ENCODE assay signal across 16 cellular contexts in the genomic region with DNA sequence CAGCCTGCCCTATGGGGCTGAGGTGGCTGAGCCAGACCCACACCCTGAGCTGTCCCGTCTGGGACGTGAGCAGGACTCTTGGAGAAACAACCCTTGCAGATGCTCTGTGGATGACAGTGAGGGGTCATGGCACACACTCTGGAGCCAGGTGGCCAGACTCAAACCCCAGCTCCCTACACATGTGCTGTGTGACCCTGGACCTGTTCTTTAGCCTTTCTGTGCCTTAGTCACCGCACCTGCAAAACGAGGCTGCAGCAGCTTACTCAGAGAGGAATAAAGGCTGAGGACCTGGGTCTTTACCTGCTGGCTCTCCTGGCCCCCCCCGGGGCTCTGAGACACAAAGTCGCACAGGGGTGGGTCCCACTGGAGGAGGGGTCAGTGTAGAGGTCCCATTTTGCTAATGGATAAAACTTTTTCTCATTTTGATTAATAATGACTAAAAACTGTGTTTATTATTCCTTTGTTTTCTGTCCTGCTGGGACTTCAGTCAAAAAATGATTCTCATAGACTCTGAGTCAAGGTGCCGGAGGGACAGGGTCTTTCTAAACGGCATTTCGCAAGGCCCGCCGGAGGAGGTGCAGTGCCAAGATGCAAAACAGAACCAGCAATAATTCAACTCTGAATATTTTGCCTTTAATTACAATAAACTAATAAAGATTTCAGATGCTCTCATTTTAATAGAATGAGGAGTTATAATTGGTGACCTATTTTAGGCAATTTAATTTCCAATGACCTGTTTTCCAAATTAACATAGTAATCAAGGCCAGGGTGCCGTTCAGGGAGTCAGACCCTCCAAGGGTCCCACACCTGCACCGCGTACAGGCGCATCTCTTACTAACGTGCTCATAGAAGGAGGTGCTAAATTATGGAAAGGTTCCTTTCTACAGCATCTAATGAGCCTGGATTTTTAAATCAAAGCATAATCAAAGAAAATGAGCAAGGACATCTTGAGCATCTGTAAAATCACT.
DNase-seq lines count a peak whose midpoint lies in the region; ATAC-seq, FAIRE-seq and TF ChIP-seq lines count a peak whose summit lies in the region.
"Had no signal": no experiment of that assay in that cellular context is flagged by ENCODE, and none has a peak within 500 bp of the region (broad histone marks: within the 10 kb centered on the region; RNA-seq: fewer than 3 reads in every experiment).

No MANE protein-coding gene starts in this region.

- H3K27me3 ChIP-seq in BE2C, result peaks cover 75% of the 10 kb centered on the region

- no peak overlapping the region for H3K9ac ChIP-seq in kidney (ENCODE audit: low read length in 2 of 2)
- H3K9ac ChIP-seq: GM23248 had no signal

- no peaks in the 10 kb centered on the region for H3K36me3 ChIP-seq in BE2C
- H3K36me3 ChIP-seq in kidney (ENCODE audit: control insufficient read depth in 1 of 2, insufficient read depth in 2 of 2, low read length in 2 of 2), result no peaks in the 10 kb centered on the region

- no peak overlapping the region for H3K4me3 Mint-ChIP-seq in CD14-positive monocyte
- H3K4me3 Mint-ChIP-seq in stimulated activated effector memory CD8-positive, alpha-beta T cell treated with anti-CD3 and anti-CD28 coated beads, Interleukin-12 subunit alpha, Interleukin-12 subunit beta, amount 100 ng/mL, for 72 hours, result no peak overlapping the region
- H3K4me3 Mint-ChIP-seq in natural killer cell treated with Interleukin-12 subunit alpha and Interleukin-12 subunit beta and Interleukin-15 and Interleukin-18, amount 100 ng/mL, for 72 hours, result no peak overlapping the region
- H3K4me3 Mint-ChIP-seq: CD4-positive, alpha-beta memory T cell had no signal

- no peak for FAIRE-seq in kidney (lab: Jason Lieb, UNC)
- FAIRE-seq: A204.1, GM12878, GM18507, H54 had no signal

- H3K9me3 Mint-ChIP-seq in CD14-positive monocyte, result peaks cover 0 to 4% (median under 1%) of the 10 kb centered on the region in 7 donors
- H3K9me3 Mint-ChIP-seq in stimulated activated effector memory CD8-positive, alpha-beta T cell treated with anti-CD3 and anti-CD28 coated beads, Interleukin-12 subunit alpha, Interleukin-12 subunit beta, amount 100 ng/mL, for 72 hours, result peaks cover under 1% of the 10 kb centered on the region
- no peaks in the 10 kb centered on the region for H3K9me3 Mint-ChIP-seq in natural killer cell treated with Interleukin-12 subunit alpha and Interleukin-12 subunit beta and Interleukin-15 and Interleukin-18, amount 100 ng/mL, for 72 hours

- peak; percentile 0 for DNase-seq in BE2C
- peak; percentile 4 for DNase-seq in CD14-positive monocyte (ENCODE audit: low spot score)
- DNase-seq in kidney, result peak; percentile 29
- DNase-seq in posterior vena cava (ENCODE audit: low spot score), result peak; percentile 62
- DNase-seq in stimulated activated effector memory CD8-positive, alpha-beta T cell treated with anti-CD3 and anti-CD28 coated beads, Interleukin-12 subunit alpha, Interleukin-12 subunit beta, amount 100 ng/mL, for 72 hours (ENCODE audit: low spot score in 2 of 2), result no peak
- no peak for DNase-seq in NCI-H128 (lab: John Stamatoyannopoulos, UW; ENCODE audit: unreplicated experiment)
- no peak for DNase-seq in natural killer cell treated with Interleukin-12 subunit alpha and Interleukin-12 subunit beta and Interleukin-15 and Interleukin-18, amount 100 ng/mL, for 72 hours (ENCODE audit: low spot score)
- DNase-seq: CD4-positive, alpha-beta memory T cell; DMS79; GM23248 had no signal

- H3K27ac Mint-ChIP-seq in CD14-positive monocyte, result peak overlapping the region in 1 of 7 donors; percentile 20
- no peak overlapping the region for H3K27ac Mint-ChIP-seq in stimulated activated effector memory CD8-positive, alpha-beta T cell treated with anti-CD3 and anti-CD28 coated beads, Interleukin-12 subunit alpha, Interleukin-12 subunit beta, amount 100 ng/mL, for 72 hours
- H3K27ac Mint-ChIP-seq in natural killer cell treated with Interleukin-12 subunit alpha and Interleukin-12 subunit beta and Interleukin-15 and Interleukin-18, amount 100 ng/mL, for 72 hours, result no peak overlapping the region
- H3K27ac Mint-ChIP-seq: CD4-positive, alpha-beta memory T cell had no signal

- intact Hi-C loops in CD14-positive monocyte (cut with micrococcal nuclease), result no loop called here
- intact Hi-C loops in kidney (cut with DNase I), result no loop called here
- intact Hi-C loops in posterior vena cava (cut with DNase I), result no loop called here

- ATAC-seq in stimulated activated effector memory CD8-positive, alpha-beta T cell treated with anti-CD3 and anti-CD28 coated beads, Interleukin-12 subunit alpha, Interleukin-12 subunit beta, amount 100 ng/mL, for 72 hours, result no peak
- no peak for ATAC-seq in natural killer cell treated with Interleukin-12 subunit alpha and Interleukin-12 subunit beta and Interleukin-15 and Interleukin-18, amount 100 ng/mL, for 72 hours
- ATAC-seq: GM12878, HCT116 had no signal

- H3K27me3 Mint-ChIP-seq in CD14-positive monocyte (ENCODE audit: low read depth in 3 of 3), result peaks cover 2 to 19% (median 12%) of the 10 kb centered on the region in 3 donors
- H3K27me3 Mint-ChIP-seq in natural killer cell treated with Interleukin-12 subunit alpha and Interleukin-12 subunit beta and Interleukin-15 and Interleukin-18, amount 100 ng/mL, for 72 hours, result peaks cover 9 to 15% of the 10 kb centered on the region in 2 donors

- H3K9me3 ChIP-seq in BE2C (0 out of 2 replicates have a peak, but pooled peaks cover 3% of the 10 kb centered on the region), kidney (ENCODE audit: control insufficient read depth in 1 of 2, low read length in 2 of 2) (no peaks in the 10 kb centered on the region)

- no peak overlapping the region for H3K4me3 ChIP-seq in BE2C (ENCODE audit: low read depth, low read length)
- no peak overlapping the region for H3K4me3 ChIP-seq in kidney (ENCODE audit: low read length in 2 of 2)
- H3K4me3 ChIP-seq: GM12878, GM23248 had no signal

- no peaks in the 10 kb centered on the region for H3K4me1 Mint-ChIP-seq in CD14-positive monocyte
- H3K4me1 Mint-ChIP-seq in stimulated activated effector memory CD8-positive, alpha-beta T cell treated with anti-CD3 and anti-CD28 coated beads, Interleukin-12 subunit alpha, Interleukin-12 subunit beta, amount 100 ng/mL, for 72 hours, result no peaks in the 10 kb centered on the region
- no peaks in the 10 kb centered on the region for H3K4me1 Mint-ChIP-seq in natural killer cell treated with Interleukin-12 subunit alpha and Interleukin-12 subunit beta and Interleukin-15 and Interleukin-18, amount 100 ng/mL, for 72 hours (ENCODE audit: low read depth in 2 of 2)
- H3K4me1 Mint-ChIP-seq: CD4-positive, alpha-beta memory T cell had no signal

- H3K27ac ChIP-seq in kidney (ENCODE audit: low read depth in 2 of 2, low read length in 2 of 2), result no peak overlapping the region
- H3K27ac ChIP-seq: GM23248, HL-60 had no signal

- no peaks in the 10 kb centered on the region for H3K36me3 Mint-ChIP-seq in CD14-positive monocyte
- H3K36me3 Mint-ChIP-seq in stimulated activated effector memory CD8-positive, alpha-beta T cell treated with anti-CD3 and anti-CD28 coated beads, Interleukin-12 subunit alpha, Interleukin-12 subunit beta, amount 100 ng/mL, for 72 hours, result no peaks in the 10 kb centered on the region
- peaks cover under 1% of the 10 kb centered on the region for H3K36me3 Mint-ChIP-seq in natural killer cell treated with Interleukin-12 subunit alpha and Interleukin-12 subunit beta and Interleukin-15 and Interleukin-18, amount 100 ng/mL, for 72 hours
- H3K36me3 Mint-ChIP-seq: CD4-positive, alpha-beta memory T cell had no signal

- H3K4me1 ChIP-seq in BE2C (no peaks in the 10 kb centered on the region), kidney (ENCODE audit: control insufficient read depth in 1 of 2, insufficient read depth in 1 of 2, low read depth in 1 of 2, low read length in 2 of 2) (no peaks in the 10 kb centered on the region)

- TF ChIP-seq CTCF in BE2C (IDR thresholded peaks at IDR 0.05; ENCODE audit: low read depth, low read length) (no peak), CD14-positive monocyte (IDR thresholded peaks at IDR 0.05) (no peak), kidney (IDR thresholded peaks at IDR 0.05; ENCODE audit: borderline replicate concordance, extremely low read depth, insufficient read depth) (no peak)

Comparison
In these comparisons a context has a peak if more than half of its experiments do, and no peak if none do; other contexts are left out.
1. DNase-seq: peak in BE2C (single experiment), CD14-positive monocyte (single experiment), kidney (single experiment) and posterior vena cava (single experiment); none in stimulated activated effector memory CD8-positive, alpha-beta T cell treated with anti-CD3 and anti-CD28 coated beads, Interleukin-12 subunit alpha, Interleukin-12 subunit beta, amount 100 ng/mL, for 72 hours (0 of 2), NCI-H128 (single experiment) and natural killer cell treated with Interleukin-12 subunit alpha and Interleukin-12 subunit beta and Interleukin-15 and Interleukin-18, amount 100 ng/mL, for 72 hours (single experiment).